Comparison of ENCODE assay signal across 8 cellular contexts in the genomic region with DNA sequence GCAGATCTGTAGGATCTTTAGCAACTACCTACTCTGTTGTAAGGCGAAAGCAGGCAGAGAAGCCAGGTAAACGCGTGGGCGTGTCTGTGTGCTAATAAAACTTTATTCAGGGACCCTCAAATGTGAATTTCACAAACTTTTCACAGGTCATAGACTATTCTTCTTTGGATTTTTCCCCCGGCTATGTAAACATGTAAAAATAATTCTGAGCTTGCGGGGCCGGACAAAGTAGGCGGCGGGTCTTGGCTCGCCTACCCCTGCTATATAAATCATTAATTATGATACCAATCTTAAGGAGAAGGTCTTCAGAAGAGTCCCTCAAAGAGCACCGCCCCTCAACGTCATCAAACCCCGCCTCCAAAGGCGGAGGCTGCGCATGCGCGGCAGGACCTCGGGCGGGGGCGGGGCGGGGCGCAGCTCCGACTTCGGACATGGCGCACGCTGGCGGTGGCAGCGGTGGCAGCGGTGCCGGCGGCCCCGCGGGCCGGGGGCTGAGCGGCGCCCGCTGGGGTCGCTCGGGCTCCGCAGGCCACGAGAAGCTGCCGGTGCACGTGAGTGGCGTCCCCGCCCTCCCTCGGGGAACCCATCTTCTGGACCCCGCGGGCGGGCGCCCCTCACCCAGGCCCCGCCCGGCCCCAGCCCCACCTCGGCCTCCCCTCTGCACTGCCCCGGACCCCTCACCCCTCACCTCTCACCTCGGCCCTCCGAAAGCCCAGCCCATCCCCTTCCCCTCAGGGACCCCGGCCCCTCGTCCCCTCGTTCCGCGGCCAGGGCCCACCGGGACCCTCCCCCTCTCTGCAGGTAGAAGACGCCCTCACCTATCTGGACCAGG. TPM values are rescaled to one million over a fixed set of nuclear protein-coding genes. Genes with fewer than 3 reads are reported as not detected.
DNase-seq lines count a peak whose midpoint lies in the region; ATAC-seq, FAIRE-seq and TF ChIP-seq lines count a peak whose summit lies in the region.

A gene with protein sequence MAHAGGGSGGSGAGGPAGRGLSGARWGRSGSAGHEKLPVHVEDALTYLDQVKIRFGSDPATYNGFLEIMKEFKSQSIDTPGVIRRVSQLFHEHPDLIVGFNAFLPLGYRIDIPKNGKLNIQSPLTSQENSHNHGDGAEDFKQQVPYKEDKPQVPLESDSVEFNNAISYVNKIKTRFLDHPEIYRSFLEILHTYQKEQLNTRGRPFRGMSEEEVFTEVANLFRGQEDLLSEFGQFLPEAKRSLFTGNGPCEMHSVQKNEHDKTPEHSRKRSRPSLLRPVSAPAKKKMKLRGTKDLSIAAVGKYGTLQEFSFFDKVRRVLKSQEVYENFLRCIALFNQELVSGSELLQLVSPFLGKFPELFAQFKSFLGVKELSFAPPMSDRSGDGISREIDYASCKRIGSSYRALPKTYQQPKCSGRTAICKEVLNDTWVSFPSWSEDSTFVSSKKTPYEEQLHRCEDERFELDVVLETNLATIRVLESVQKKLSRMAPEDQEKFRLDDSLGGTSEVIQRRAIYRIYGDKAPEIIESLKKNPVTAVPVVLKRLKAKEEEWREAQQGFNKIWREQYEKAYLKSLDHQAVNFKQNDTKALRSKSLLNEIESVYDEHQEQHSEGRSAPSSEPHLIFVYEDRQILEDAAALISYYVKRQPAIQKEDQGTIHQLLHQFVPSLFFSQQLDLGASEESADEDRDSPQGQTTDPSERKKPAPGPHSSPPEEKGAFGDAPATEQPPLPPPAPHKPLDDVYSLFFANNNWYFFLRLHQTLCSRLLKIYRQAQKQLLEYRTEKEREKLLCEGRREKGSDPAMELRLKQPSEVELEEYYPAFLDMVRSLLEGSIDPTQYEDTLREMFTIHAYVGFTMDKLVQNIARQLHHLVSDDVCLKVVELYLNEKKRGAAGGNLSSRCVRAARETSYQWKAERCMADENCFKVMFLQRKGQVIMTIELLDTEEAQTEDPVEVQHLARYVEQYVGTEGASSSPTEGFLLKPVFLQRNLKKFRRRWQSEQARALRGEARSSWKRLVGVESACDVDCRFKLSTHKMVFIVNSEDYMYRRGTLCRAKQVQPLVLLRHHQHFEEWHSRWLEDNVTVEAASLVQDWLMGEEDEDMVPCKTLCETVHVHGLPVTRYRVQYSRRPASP (plus strand): TSS at position 409 of the 832 bp plus-strand sequence. CDS start 23 bp downstream, at position 432.

- H3K27ac ChIP-seq in kidney (ENCODE audit: low read depth in 2 of 2, low read length in 2 of 2), result peak within 1 kb of the TSS; percentile 55 to 57

- peak; percentile 90 for DNase-seq in ELR (ENCODE audit: low read depth)
- DNase-seq in NCI-H510A treated with DMSO at 0.1 percent for 48 hours (lab: John Stamatoyannopoulos, UW), result peak; percentile 65
- peak; percentile 83 to 90 for DNase-seq in activated CD4-positive, alpha-beta T cell treated with anti-CD3 and anti-CD28 coated beads for 4 hours
- DNase-seq in cerebellum (ENCODE audit: low spot score), result peak; percentile 96
- peak; percentile 94 for DNase-seq in kidney
- DNase-seq in stimulated activated CD4-positive, alpha-beta T cell treated with anti-CD3 and anti-CD28 coated beads, Interleukin-12 subunit alpha, Interleukin-12 subunit beta, amount 100 ng/mL, for 48 hours (ENCODE audit: low read depth in 2 of 3, low spot score in 1 of 3), result peak; percentile 78 to 86 (median 80)

- H3K36me3 ChIP-seq in kidney (ENCODE audit: control insufficient read depth in 1 of 2, insufficient read depth in 2 of 2, low read length in 2 of 2), result peaks cover 10% of the 10 kb centered on the region in 2 donors

- peak within 1 kb of the TSS; percentile 69 to 81 for H3K9ac ChIP-seq in kidney (ENCODE audit: low read length in 2 of 2)

- FAIRE-seq in kidney (lab: Jason Lieb, UNC), result no peak

- intact Hi-C loops in kidney (cut with DNase I), result no loop called here

- H3K4me1 ChIP-seq in kidney (ENCODE audit: control insufficient read depth in 1 of 2, insufficient read depth in 1 of 2, low read depth in 1 of 2, low read length in 2 of 2), result peaks cover 15% of the 10 kb centered on the region in 2 donors

- ATAC-seq in HG03108 (IDR thresholded peaks at IDR 0.05; ENCODE audit: unreplicated experiment), result peak; percentile 65
- ATAC-seq in GM21576 (IDR thresholded peaks at IDR 0.05; ENCODE audit: unreplicated experiment), result no peak

- TF ChIP-seq CTCF in kidney (IDR thresholded peaks at IDR 0.05; ENCODE audit: borderline replicate concordance, extremely low read depth, insufficient read depth), result no peak

- H3K4me3 ChIP-seq in kidney (ENCODE audit: low read length in 2 of 2), result peak within 1 kb of the TSS; percentile 67 to 74

- H3K9me3 ChIP-seq in kidney (ENCODE audit: control insufficient read depth in 1 of 2, low read length in 2 of 2), result no peaks in the 10 kb centered on the region

RNA-seq across cellular contexts. Expression of the gene that starts here (rescaled TPM):
- 61.6 TPM for total RNA-seq in cerebellum
- total RNA-seq in kidney, result 62.0 TPM
- 12.2 TPM for polyA plus RNA-seq in kidney (ENCODE audit: insufficient read depth, low read depth, low replicate concordance)
